1 cellular context compared by ENCODE assay signal in genomic region chr1:205810448-205811157, GRCh38.
TF ChIP-seq lines count a peak whose summit lies in the region.

No MANE protein-coding gene starts in this region.

TF ChIP-seq in endothelial cell of umbilical vein, 7 proteins besides CTCF, POLR2A, EP300 and RAD21:
- TF ChIP-seq GATA2 (IDR thresholded peaks at IDR 0.05; ENCODE audit: insufficient read depth, insufficient read length, low read depth, low read length), result no peak
- TF ChIP-seq MYC (IDR thresholded peaks at IDR 0.05; ENCODE audit: low read depth, low read length), result no peak
- no peak for TF ChIP-seq JUN (IDR thresholded peaks at IDR 0.05; ENCODE audit: borderline replicate concordance, insufficient read depth, insufficient read length, low read depth)
- TF ChIP-seq, protein P1, sequence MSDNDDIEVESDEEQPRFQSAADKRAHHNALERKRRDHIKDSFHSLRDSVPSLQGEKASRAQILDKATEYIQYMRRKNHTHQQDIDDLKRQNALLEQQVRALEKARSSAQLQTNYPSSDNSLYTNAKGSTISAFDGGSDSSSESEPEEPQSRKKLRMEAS (IDR thresholded peaks at IDR 0.05; ENCODE audit: insufficient read depth, insufficient read length), result no peak
- no peak for TF ChIP-seq POLR2AphosphoS5 (IDR thresholded peaks at IDR 0.05; ENCODE audit: insufficient read depth, low read depth, low read length)
- no peak for TF ChIP-seq FOS (IDR thresholded peaks at IDR 0.05; ENCODE audit: borderline replicate concordance, insufficient read depth, low read length)
- no peak for TF ChIP-seq EZH2 (IDR thresholded peaks at IDR 0.05; ENCODE audit: borderline replicate concordance, low read depth, low read length, severe bottlenecking)
TF ChIP-seq in endothelial cell of umbilical vein: peak in this region for 0.
